In the genomic region with DNA sequence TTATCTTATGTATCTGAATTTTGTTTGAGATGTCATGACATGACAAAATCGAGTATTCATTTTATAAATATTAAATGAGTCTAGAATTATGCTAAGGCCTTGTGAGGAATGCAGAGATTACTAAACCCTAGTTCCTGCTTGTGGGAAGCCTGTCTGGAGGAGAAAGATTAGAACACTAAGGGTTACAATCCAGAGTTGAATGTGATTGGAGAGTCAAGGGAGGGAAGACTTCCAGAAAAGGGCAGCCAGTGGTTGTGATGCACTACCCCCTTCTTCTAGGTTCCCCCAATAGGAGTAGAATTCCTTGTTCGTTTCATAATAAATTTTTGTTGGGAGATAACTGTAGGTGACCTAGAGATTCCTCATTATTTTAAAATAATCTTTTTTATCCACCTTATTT, we compare ENCODE assay signal across 16 cellular contexts.
"Had no signal": no experiment of that assay in that cellular context is flagged by ENCODE, and none has a peak within 500 bp of the region (broad histone marks: within the 10 kb centered on the region; RNA-seq: fewer than 3 reads in every experiment).

No MANE protein-coding gene starts in this region.

- H3K4me3 ChIP-seq: heart right ventricle, left lung, ovary, upper lobe of left lung had no signal

- H3K4me3 Mint-ChIP-seq: activated T-cell treated with anti-CD3 and anti-CD28 coated beads, Interleukin-2, amount 50 U/mL, for 4 hours; neural crest cell; T-helper 2 cell treated with Interferon-gamma antibody and Interleukin-4, amounts not matched to agents 5 μg/mL and 100 μg/mL, for 36 hours had no signal

- H3K9me3 Mint-ChIP-seq: activated T-cell treated with anti-CD3 and anti-CD28 coated beads, Interleukin-2, amount 50 U/mL, for 4 hours; T-helper 2 cell treated with Interferon-gamma antibody and Interleukin-4, amounts not matched to agents 5 μg/mL and 100 μg/mL, for 36 hours had no signal

- H3K27me3 ChIP-seq: brain microvascular endothelial cell, foreskin keratinocyte, heart right ventricle, left lung, ovary, upper lobe of left lung had no signal

- H3K9me3 ChIP-seq: heart right ventricle, left lung, ovary, upper lobe of left lung had no signal

- H3K27me3 Mint-ChIP-seq: activated naive CD8-positive, alpha-beta T cell had no signal

- H3K27ac ChIP-seq: brain microvascular endothelial cell, foreskin keratinocyte, left lung, ovary, upper lobe of left lung had no signal

- ATAC-seq: activated T-cell treated with anti-CD3 and anti-CD28 coated beads, Interleukin-2, amount 50 U/mL, for 4 hours; esophagus mucosa; foreskin keratinocyte; heart right ventricle; left lung had no signal

- H3K36me3 ChIP-seq: brain microvascular endothelial cell, heart right ventricle, left lung, ovary, upper lobe of left lung had no signal

- H3K27ac Mint-ChIP-seq: activated naive CD8-positive, alpha-beta T cell; T-helper 2 cell treated with Interferon-gamma antibody and Interleukin-4, amounts not matched to agents 5 μg/mL and 100 μg/mL, for 36 hours had no signal

- DNase-seq: activated CD4-positive, alpha-beta T cell treated with anti-CD3 and anti-CD28 coated beads, Interleukin-2, amount 50 U/mL, for 48 hours; activated CD4-positive, CD25-positive, alpha-beta regulatory T cell treated with anti-CD3 and anti-CD28 coated beads, Interleukin-2, amount 50 U/mL, for 72 hours; activated gamma-delta T cell; activated T-cell treated with anti-CD3 and anti-CD28 coated beads, Interleukin-2, amount 50 U/mL, for 4 hours; brain microvascular endothelial cell; foreskin keratinocyte; heart right ventricle; left lung; mesendoderm; ovary; retina; upper lobe of left lung had no signal
